Comparison of ENCODE assay signal across 20 cellular contexts in genomic region chr2:88811238-88811637, GRCh38.
DNase-seq lines count a peak whose midpoint lies in the region; ATAC-seq, FAIRE-seq and TF ChIP-seq lines count a peak whose summit lies in the region.
"Had no signal": no experiment of that assay in that cellular context is flagged by ENCODE, and none has a peak within 500 bp of the region (broad histone marks: within the 10 kb centered on the region; RNA-seq: fewer than 3 reads in every experiment).

No MANE protein-coding gene starts in this region.

- no peaks in the 10 kb centered on the region for H4K20me1 ChIP-seq in HepG2 (ENCODE audit: insufficient read depth, low read length)
- H4K20me1 ChIP-seq: BLaER1 treated with 17β-estradiol and CSF1 and Interleukin-3, amounts not matched to agents 10 nM and 100 nM had no signal

- no peak overlapping the region for H2AFZ ChIP-seq in HepG2 (ENCODE audit: low read length)
- H2AFZ ChIP-seq: GM23248 had no signal

- H3K9ac ChIP-seq in HepG2 (ENCODE audit: insufficient read depth, low read depth, low read length), result no peak overlapping the region
- H3K9ac ChIP-seq: BLaER1 treated with 17β-estradiol and CSF1 and Interleukin-3, amounts not matched to agents 10 nM and 100 nM; GM23248 had no signal

- in situ Hi-C loops in HepG2 (cut with HindIII; ENCODE audit: extremely low pct_ligation_motif_present, low pct_unique_long_range_greater_than_20kb), result no loop called here

- H3K36me3 ChIP-seq in right lobe of liver, result no peaks in the 10 kb centered on the region
- no peaks in the 10 kb centered on the region for H3K36me3 ChIP-seq in HepG2 (replicated peaks in 1 of 2; ENCODE audit: control insufficient read depth in 1 of 2, insufficient read depth in 2 of 2, low read length in 2 of 2)
- no peaks in the 10 kb centered on the region for H3K36me3 ChIP-seq in uterus

- H3K4me3 ChIP-seq in right lobe of liver (no peak overlapping the region), HepG2 (replicated peaks in 1 of 3; ENCODE audit: insufficient read depth in 1 of 3, low read depth in 2 of 3, low read length in 3 of 3) (no peak overlapping the region), uterus (no peak overlapping the region)
- H3K4me3 ChIP-seq: BLaER1 treated with 17β-estradiol and CSF1 and Interleukin-3, amounts not matched to agents 10 nM and 100 nM; GM12878; GM23248 had no signal

- H3K4me2 ChIP-seq in HepG2 (ENCODE audit: low read depth, low read length), result no peak overlapping the region
- H3K4me2 ChIP-seq: BLaER1 treated with 17β-estradiol and CSF1 and Interleukin-3, amounts not matched to agents 10 nM and 100 nM had no signal

- POLR2A ChIA-PET in HepG2 (lab: Yijun Ruan, JAX), result no interaction called here

- no TSS peak for BruUV-seq in HepG2 (replicated peaks; lab: Mats Ljungman, UMichigan)

- TF ChIP-seq POLR2A in right lobe of liver (IDR thresholded peaks at IDR 0.05), result no peak
- no peak for TF ChIP-seq POLR2A in HepG2 (IDR thresholded peaks at IDR 0.05; ENCODE audit: insufficient read depth in 1 of 2, low read depth in 2 of 2, low read length in 2 of 2)
- no peak for TF ChIP-seq POLR2A in uterus (IDR thresholded peaks at IDR 0.05)

- DNase-seq in right lobe of liver (no peak), HepG2 (ENCODE audit: low spot score) (no peak), globus pallidus (ENCODE audit: low spot score) (peak; percentile 13), medulla oblongata (ENCODE audit: extremely low spot score) (peak; percentile 15), NCI-H524 treated with DMSO at 0.1 percent for 48 hours (lab: John Stamatoyannopoulos, UW) (no peak), uterus (no peak), DMS153 (lab: John Stamatoyannopoulos, UW) (no peak)
- DNase-seq: 8988T; AML-193; Calu3; CD4-positive, CD25-positive, alpha-beta regulatory T cell; DMS 273 treated with DMSO at 0.1 percent for 48 hours; DMS79; GM23248 had no signal

- intact Hi-C loops in right lobe of liver (cut with DNase I) (no loop called here), HepG2 (cut with micrococcal nuclease; ENCODE audit: unreplicated experiment) (no loop called here), uterus (cut with DNase I; ENCODE audit: low total_unique reads) (no loop called here)

- no peak for TF ChIP-seq RAD21 in HepG2 (CRISPR knock-in tag; IDR thresholded peaks at IDR 0.05)

- H3K27ac ChIP-seq in right lobe of liver, result no peak overlapping the region
- H3K27ac ChIP-seq in HepG2 (ENCODE audit: extremely low read length, insufficient read depth, low read length), result no peak overlapping the region
- H3K27ac ChIP-seq in uterus, result no peak overlapping the region
- H3K27ac ChIP-seq: BLaER1 treated with 17β-estradiol and CSF1 and Interleukin-3, amounts not matched to agents 10 nM and 100 nM; GM23248; HL-60 had no signal

- CTCF ChIA-PET in HepG2 (lab: Yijun Ruan, JAX; ENCODE audit: low intra/inter-chr PET ratio, low total read pairs), result no interaction called here

- no peak for TF ChIP-seq EP300 in HepG2 (IDR thresholded peaks at IDR 0.05; ENCODE audit: low read depth in 2 of 2, low read length in 2 of 2)
- TF ChIP-seq EP300 in HepG2 (CRISPR knock-in tag; IDR thresholded peaks at IDR 0.05; ENCODE audit: borderline replicate concordance), result no peak

- 69% methylated on average over 2 of the region's 3 CpGs for whole genome bisulfite sequencing in right lobe of liver (ENCODE audit: insufficient coverage, low coverage, low lambda C conversion rate, missing lambda C conversion rate)
- 20% methylated on average over 3 of the region's 3 CpGs for WGBS in HepG2 (ENCODE audit: low lambda C conversion rate)

- no peak for FAIRE-seq in HepG2 (lab: Jason Lieb, UNC)
- FAIRE-seq: GM12878, GM18507, H54 had no signal

- no peaks in the 10 kb centered on the region for H3K79me2 ChIP-seq in HepG2 (ENCODE audit: insufficient read depth, low read length)

- no peak for TF ChIP-seq CTCF in right lobe of liver (IDR thresholded peaks at IDR 0.05)
- TF ChIP-seq CTCF in HepG2 (CRISPR knock-in tag; IDR thresholded peaks at IDR 0.05), result no peak
- no peak for TF ChIP-seq CTCF in uterus (IDR thresholded peaks at IDR 0.05)

- no peaks in the 10 kb centered on the region for H3K27me3 ChIP-seq in right lobe of liver
- peaks cover 1 to 5% of the 10 kb centered on the region in 2 experiments; a peak in 3 of 5 replicates for H3K27me3 ChIP-seq in HepG2 (ENCODE audit: control insufficient read depth in 1 of 2, insufficient read depth in 2 of 2, low read length in 2 of 2)
- H3K27me3 ChIP-seq in uterus, result no peaks in the 10 kb centered on the region
- H3K27me3 ChIP-seq: BLaER1 treated with 17β-estradiol and CSF1 and Interleukin-3, amounts not matched to agents 10 nM and 100 nM had no signal

- H3K4me1 ChIP-seq in right lobe of liver (no peaks in the 10 kb centered on the region), HepG2 (ENCODE audit: insufficient read depth, low read length) (no peaks in the 10 kb centered on the region), uterus (no peaks in the 10 kb centered on the region)
- H3K4me1 ChIP-seq: BLaER1 treated with 17β-estradiol and CSF1 and Interleukin-3, amounts not matched to agents 10 nM and 100 nM had no signal

- ATAC-seq in right lobe of liver (peak; percentile 29 to 58 (median 50)), HepG2 (no peak)
- ATAC-seq: GM12878, HCT116 had no signal

- H3K9me3 ChIP-seq in right lobe of liver, result no peaks in the 10 kb centered on the region
- H3K9me3 ChIP-seq in HepG2 (ENCODE audit: low read length), result peaks cover 19% of the 10 kb centered on the region
- H3K9me3 ChIP-seq in uterus, result no peaks in the 10 kb centered on the region

TF ChIP-seq in HepG2, 621 proteins besides CTCF, POLR2A, EP300 and RAD21 (continues in another document):
- TF ChIP-seq ZNF629 (CRISPR knock-in tag; conservative IDR thresholded peaks at IDR 0.05), result no peak
- no peak for TF ChIP-seq ONECUT2 (CRISPR knock-in tag; IDR thresholded peaks at IDR 0.05)
- TF ChIP-seq RARG (CRISPR knock-in tag; IDR thresholded peaks at IDR 0.05; ENCODE audit: low read depth), result no peak
- no peak for TF ChIP-seq AHDC1 (CRISPR knock-in tag; IDR thresholded peaks at IDR 0.05; ENCODE audit: borderline replicate concordance)
- TF ChIP-seq ZNF83 (CRISPR knock-in tag; IDR thresholded peaks at IDR 0.05; ENCODE audit: borderline replicate concordance), result no peak
- no peak for TF ChIP-seq ETS1 (CRISPR knock-in tag; IDR thresholded peaks at IDR 0.05)
- no peak for TF ChIP-seq LBX2 (CRISPR knock-in tag; IDR thresholded peaks at IDR 0.05; ENCODE audit: borderline replicate concordance)
- TF ChIP-seq SOX5 (CRISPR knock-in tag; IDR thresholded peaks at IDR 0.05; ENCODE audit: borderline replicate concordance), result no peak
- no peak for TF ChIP-seq ZMAT3 (CRISPR knock-in tag; conservative IDR thresholded peaks at IDR 0.05)
- TF ChIP-seq STAT5B (CRISPR knock-in tag; IDR thresholded peaks at IDR 0.05), result no peak
- TF ChIP-seq ASH2L (IDR thresholded peaks at IDR 0.05; ENCODE audit: insufficient read length, low read depth, low read length), result no peak

Comparison
In these comparisons a context has a peak if more than half of its experiments do, and no peak if none do; other contexts are left out.
1. DNase-seq: peak in globus pallidus (single experiment) and medulla oblongata (single experiment); none in right lobe of liver (0 of 3), HepG2 (single experiment), NCI-H524 treated with DMSO at 0.1 percent for 48 hours (single experiment), uterus (0 of 2) and DMS153 (single experiment).